Comparison of ENCODE assay signal across 3 cellular contexts in the genomic region with DNA sequence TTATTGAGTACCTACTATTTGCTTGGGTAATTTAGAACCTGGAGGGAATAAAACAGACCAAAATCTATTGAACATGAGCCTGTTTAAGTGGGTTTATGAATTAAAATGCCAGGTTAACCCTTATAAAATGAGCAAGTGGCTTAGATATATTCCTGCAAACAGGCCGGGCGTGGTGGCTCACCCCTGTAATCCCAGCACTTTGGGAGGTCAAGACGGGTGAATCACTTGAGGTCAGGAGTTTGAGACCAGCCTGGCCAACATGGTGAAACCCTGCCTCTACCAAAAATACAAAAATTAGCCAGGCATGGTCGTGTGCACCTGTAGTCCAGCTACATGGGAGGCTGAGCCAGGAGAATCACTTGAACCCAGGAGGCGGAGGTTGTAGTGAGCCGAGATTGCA. TPM values are rescaled to one million over a fixed set of nuclear protein-coding genes. Genes with fewer than 3 reads are reported as not detected.
DNase-seq lines count a peak whose midpoint lies in the region; TF ChIP-seq lines count a peak whose summit lies in the region.
"Not testable (repeated sequence)": the region's sequence is repeated elsewhere in the genome, so short reads cannot be mapped to it uniquely, and the experiment has no call there.

No MANE protein-coding gene starts in this region.

- intact Hi-C loops in PC-9 (cut with micrococcal nuclease; ENCODE audit: unreplicated experiment): not testable (repeated sequence)

- H3K9me3 ChIP-seq in BLaER1 treated with 17β-estradiol and CSF1 and Interleukin-3, amounts not matched to agents 10 nM and 100 nM (replicated peaks in 1 of 11); PC-9 (ENCODE audit: insufficient read depth, low read depth); trophoblast cell (ENCODE audit: insufficient read depth, low read depth, low read length): not testable (repeated sequence)

- H3F3A ChIP-seq in PC-9 (ENCODE audit: insufficient read depth, low read depth): peaks cover 34% of the 10 kb centered on the region

- H3K36me3 ChIP-seq in BLaER1 treated with 17β-estradiol and CSF1 and Interleukin-3, amounts not matched to agents 10 nM and 100 nM; PC-9 (ENCODE audit: low read depth); trophoblast cell (ENCODE audit: control insufficient read depth in 1 of 2, insufficient read depth in 2 of 2, low read length in 2 of 2): not testable (repeated sequence)

- H3K4me2 ChIP-seq in BLaER1 treated with 17β-estradiol and CSF1 and Interleukin-3, amounts not matched to agents 10 nM and 100 nM: peak overlapping the region in 9 of 11 experiments; percentile 20 to 57 (median 43); a peak in 14 of 22 replicates
- H3K4me2 ChIP-seq in PC-9: peak overlapping the region; percentile 7; the same call in 1 of the 2 replicates
- H3K4me2 ChIP-seq in trophoblast cell (ENCODE audit: low read length): not testable (repeated sequence)

- peaks cover 6 to 41% (median 13%) of the 10 kb centered on the region in 10 experiments; a peak in 17 of 20 replicates for H3K4me1 ChIP-seq in BLaER1 treated with 17β-estradiol and CSF1 and Interleukin-3, amounts not matched to agents 10 nM and 100 nM
- H3K4me1 ChIP-seq in PC-9 (replicated peaks; ENCODE audit: insufficient read depth): peaks cover 47% of the 10 kb centered on the region
- H3K4me1 ChIP-seq in trophoblast cell (ENCODE audit: control insufficient read depth in 1 of 2, insufficient read depth in 2 of 2, low read length in 2 of 2): peaks cover 9 to 16% of the 10 kb centered on the region in 2 experiments

- H3K4ac ChIP-seq in trophoblast cell (ENCODE audit: low read depth, low read length): not testable (repeated sequence)

- not testable (repeated sequence) for H3K9me2 ChIP-seq in PC-9 (ENCODE audit: insufficient read depth)

- H3K9ac ChIP-seq in BLaER1 treated with 17β-estradiol and CSF1 and Interleukin-3, amounts not matched to agents 10 nM and 100 nM; trophoblast cell (ENCODE audit: low read length): not testable (repeated sequence)

- not testable (repeated sequence) for H3K27me3 ChIP-seq in BLaER1 treated with 17β-estradiol and CSF1 and Interleukin-3, amounts not matched to agents 10 nM and 100 nM; PC-9 (ENCODE audit: insufficient read depth, low read depth); trophoblast cell (ENCODE audit: insufficient read depth, low read length)

- H3K79me2 ChIP-seq in PC-9 (ENCODE audit: low read depth); trophoblast cell (ENCODE audit: control insufficient read depth, insufficient read depth, low read length, poor library complexity): not testable (repeated sequence)

- not testable (repeated sequence) for H3K4me3 ChIP-seq in BLaER1 treated with 17β-estradiol and CSF1 and Interleukin-3, amounts not matched to agents 10 nM and 100 nM; PC-9; trophoblast cell (ENCODE audit: low read depth, low read length)

- CTCF ChIA-PET in PC-9 (lab: Charles Lee): not testable (repeated sequence)

- not testable (repeated sequence) for H4K8ac ChIP-seq in trophoblast cell (ENCODE audit: low read depth, low read length)

- POLR2A ChIA-PET in PC-9 (lab: Charles Lee; ENCODE audit: unreplicated experiment): interaction anchor here (0.7 kb wide), 1 partner anchor 674 kb away, joined by 6 read pairs; no protein-coding TSS in a partner anchor

- H4K91ac ChIP-seq in trophoblast cell (ENCODE audit: low read depth, low read length): not testable (repeated sequence)

- not testable (repeated sequence) for H2BK5ac ChIP-seq in trophoblast cell (ENCODE audit: low read depth, low read length, poor library complexity)

- peak overlapping the region; percentile 65 for H2BK120ac ChIP-seq in trophoblast cell (ENCODE audit: insufficient read depth, low read length, poor library complexity)

- not testable (repeated sequence) for H3K23ac ChIP-seq in trophoblast cell (ENCODE audit: low read length)

- peak overlapping the region; percentile 56 for H2BK12ac ChIP-seq in trophoblast cell (ENCODE audit: low read length)

- H3K18ac ChIP-seq in trophoblast cell (ENCODE audit: low read length): not testable (repeated sequence)

- TF ChIP-seq CTCF in PC-9 (conservative IDR thresholded peaks at IDR 0.05): not testable (repeated sequence)

- not testable (repeated sequence) for H3K27ac ChIP-seq in BLaER1 treated with 17β-estradiol and CSF1 and Interleukin-3, amounts not matched to agents 10 nM and 100 nM; trophoblast cell (ENCODE audit: low read depth, low read length)
- peak overlapping the region; percentile 86 for H3K27ac ChIP-seq in PC-9

- H4K12ac ChIP-seq in trophoblast cell (ENCODE audit: low read depth, low read length): not testable (repeated sequence)

- not testable (repeated sequence) for H3K14ac ChIP-seq in trophoblast cell (ENCODE audit: low read length)

- not testable (repeated sequence) for H2AK5ac ChIP-seq in trophoblast cell (ENCODE audit: low read length)

- not testable (repeated sequence) for H2AFZ ChIP-seq in PC-9; trophoblast cell (ENCODE audit: insufficient read depth, low read length, poor library complexity)

- H3K79me1 ChIP-seq in trophoblast cell (ENCODE audit: low read length): peaks cover 17% of the 10 kb centered on the region

- DNase-seq in PC-9, trophoblast cell: not testable (repeated sequence)

- no CpG with 5 or more reads among the region's 6 CpGs for WGBS in trophoblast cell (ENCODE audit: extremely low coverage, insufficient coverage, insufficient read length)

- not testable (repeated sequence) for BruUV-seq in PC-9 (replicated peaks; lab: Mats Ljungman, UMichigan)

- H4K20me1 ChIP-seq in BLaER1 treated with 17β-estradiol and CSF1 and Interleukin-3, amounts not matched to agents 10 nM and 100 nM; PC-9 (ENCODE audit: insufficient read depth): not testable (repeated sequence)

RNA-seq across cellular contexts. Expression of a gene that starts 57.9 kb away (rescaled TPM):
- 44.1 and 49.5 TPM in 2 replicates for total RNA-seq in PC-9 (2021)
- polyA plus RNA-seq in trophoblast cell (2013): 157 and 160 TPM in 2 replicates
